11 cellular contexts compared by ENCODE assay signal in the genomic region with DNA sequence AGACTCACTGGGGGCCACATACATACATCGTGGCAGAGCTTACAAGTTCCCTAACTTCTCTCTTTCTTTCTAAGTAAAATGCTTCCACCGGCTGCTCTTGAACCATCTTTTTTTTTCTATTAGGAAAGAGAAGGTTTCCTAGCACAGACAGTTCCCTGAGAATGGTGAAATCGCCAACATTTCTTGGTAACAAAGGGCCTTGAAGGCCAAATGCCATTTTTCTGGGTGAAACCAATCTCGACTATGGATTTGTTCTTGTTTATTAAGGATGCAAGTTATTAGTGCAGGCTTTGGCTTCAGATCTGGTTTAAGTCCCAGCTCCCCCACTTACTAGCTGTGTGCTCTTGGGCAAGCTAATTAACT. TPM values are rescaled to one million over a fixed set of nuclear protein-coding genes. Genes with fewer than 3 reads are reported as not detected.
DNase-seq lines count a peak whose midpoint lies in the region; ATAC-seq, FAIRE-seq and TF ChIP-seq lines count a peak whose summit lies in the region.
"Had no signal": no experiment of that assay in that cellular context is flagged by ENCODE, and none has a peak within 500 bp of the region (broad histone marks: within the 10 kb centered on the region; RNA-seq: fewer than 3 reads in every experiment).

No MANE protein-coding gene starts in this region.

- H4K20me1 ChIP-seq in GM12878 (ENCODE audit: control insufficient read depth, insufficient read depth), result no peaks in the 10 kb centered on the region

- H3K27ac Mint-ChIP-seq in HFFc6, result peak overlapping the region; percentile 21; the same call in 1 of the 2 replicates

- RAD21 ChIA-PET in GM12878 (lab: Charles Lee; ENCODE audit: unreplicated experiment), result interaction anchor here (0.9 to 1.9 kb wide), 3 partner anchors 8 to 75 kb away, joined by 3 to 6 read pairs (median 4); no protein-coding TSS in a partner anchor

- POLR2A ChIA-PET in GM12878 (lab: Charles Lee), result interaction anchor here (0.8 to 2.4 kb wide), 5 partner anchors 9 to 74 kb away, joined by 3 to 8 read pairs (median 5); no protein-coding TSS in a partner anchor

- DNase-seq in HFFc6 (no peak), GM12878 (ENCODE audit: low read depth, low spot score) (no peak), mesendoderm (no peak), suprapubic skin (ENCODE audit: low spot score in 2 of 2) (no peak), T-helper 2 cell (no peak), nucleus accumbens (lab: John Stamatoyannopoulos, UW) (no peak)
- no peak for DNase-seq in stimulated activated CD4-positive, alpha-beta T cell treated with anti-CD3 and anti-CD28 coated beads, Interleukin-1b, Interleukin-23, amount 100 ng/mL, for 48 hours
- DNase-seq: foreskin keratinocyte, posterior cingulate gyrus had no signal

- no peak for ATAC-seq in GM12878
- ATAC-seq in GM21737 (IDR thresholded peaks at IDR 0.05; ENCODE audit: unreplicated experiment), result no peak
- ATAC-seq: foreskin keratinocyte had no signal

- H3K4me2 ChIP-seq in GM12878 (ENCODE audit: control insufficient read depth, insufficient read depth) (peak overlapping the region; percentile 55; the same call in 1 of the 2 replicates), mesendoderm (ENCODE audit: low read length) (no peak overlapping the region)

- SMC1A ChIA-PET in GM12878 (lab: Charles Lee; ENCODE audit: uncharacterized antibody, unreplicated experiment), result interaction anchor here (0.9 to 4.0 kb wide), 15 partner anchors 8 to 265 kb away, joined by 3 to 17 read pairs (median 6); partner anchors contain the start of gene OXTR

- H3K27me3 Mint-ChIP-seq in HFFc6 (ENCODE audit: insufficient read depth), result no peaks in the 10 kb centered on the region; the same call in 1 of the 2 replicates

- H3K4ac ChIP-seq in mesendoderm (ENCODE audit: low read depth, low read length), result no peak overlapping the region

- H3K4me1 ChIP-seq in GM12878 (ENCODE audit: control insufficient read depth, insufficient read depth, low read length) (peaks cover 18% of the 10 kb centered on the region), mesendoderm (ENCODE audit: control insufficient read depth, low read depth, low read length) (peaks cover 5% of the 10 kb centered on the region), suprapubic skin (peaks cover 59% of the 10 kb centered on the region)

- no peak overlapping the region for H2AK5ac ChIP-seq in mesendoderm (ENCODE audit: low read length)

- no peaks in the 10 kb centered on the region for H3K79me2 ChIP-seq in GM12878 (ENCODE audit: control insufficient read depth, insufficient read depth, low read length)
- no peaks in the 10 kb centered on the region for H3K79me2 ChIP-seq in mesendoderm (ENCODE audit: control insufficient read depth, insufficient read depth, low read length)

- TF ChIP-seq CTCF in HFFc6 (IDR thresholded peaks at IDR 0.05) (no peak), GM12878 (IDR thresholded peaks at IDR 0.05 in 2 of 3, conservative IDR thresholded peaks at IDR 0.05 in 1 of 3; ENCODE audit: control insufficient read depth in 2 of 3, extremely low read depth in 1 of 3, insufficient read depth in 1 of 3, low read depth in 3 of 3, low read length in 3 of 3) (no peak), suprapubic skin (IDR thresholded peaks at IDR 0.05) (no peak)

- no peak overlapping the region for H2BK15ac ChIP-seq in mesendoderm (replicated peaks; ENCODE audit: low read depth)

- no peak overlapping the region for H4K5ac ChIP-seq in mesendoderm (ENCODE audit: low read length)

- H3K9ac ChIP-seq in GM12878 (ENCODE audit: control insufficient read depth, insufficient read depth, low read length) (0 out of 2 replicates have a peak overlapping the region, but pooled peaks have one; percentile 30), mesendoderm (ENCODE audit: low read length) (no peak overlapping the region)

- no peak for TF ChIP-seq RAD21 in GM12878 (IDR thresholded peaks at IDR 0.05; ENCODE audit: insufficient read depth, low read depth, low read length)

- no peaks in the 10 kb centered on the region for H3K9me3 Mint-ChIP-seq in HFFc6

- BruUV-seq in GM12878 (replicated peaks; lab: Mats Ljungman, UMichigan), result no TSS peak

- H3K9me3 ChIP-seq in GM12878 (replicated peaks; ENCODE audit: control insufficient read depth, insufficient read depth, low read length) (no peaks in the 10 kb centered on the region), suprapubic skin (no peaks in the 10 kb centered on the region)

- H2AFZ ChIP-seq in GM12878 (ENCODE audit: control insufficient read depth, low read depth, low read length), result peak overlapping the region; percentile 42

- peak overlapping the region; percentile 38 for H3K56ac ChIP-seq in mesendoderm (ENCODE audit: low read length)

- no peak overlapping the region for H2BK120ac ChIP-seq in mesendoderm (ENCODE audit: low read depth, low read length)

- no peak overlapping the region for H3K23ac ChIP-seq in mesendoderm (ENCODE audit: low read length)

- peaks cover 4% of the 10 kb centered on the region; the same call in 1 of the 2 replicates for H3K36me3 Mint-ChIP-seq in HFFc6 (ENCODE audit: low read depth)

- peak overlapping the region; percentile 58; the same call in 1 of the 2 replicates for H3K4me3 Mint-ChIP-seq in HFFc6

- H3K4me1 Mint-ChIP-seq in HFFc6 (ENCODE audit: low read depth), result peaks cover 90% of the 10 kb centered on the region

- H3K36me3 ChIP-seq in GM12878 (ENCODE audit: control insufficient read depth in 2 of 2, insufficient read depth in 2 of 2, low read length in 1 of 2) (no peaks in the 10 kb centered on the region), mesendoderm (ENCODE audit: control insufficient read depth, insufficient read depth, low read length) (no peaks in the 10 kb centered on the region), suprapubic skin (no peaks in the 10 kb centered on the region)

- FAIRE-seq in GM12878 (lab: Jason Lieb, UNC), result no peak
- FAIRE-seq: colon had no signal

- peaks cover 0 to 2% of the 10 kb centered on the region in 2 experiments; a peak in 1 of 4 replicates for H3K27me3 ChIP-seq in GM12878 (replicated peaks in 1 of 2; ENCODE audit: control insufficient read depth in 2 of 2, insufficient read depth in 2 of 2, low read length in 1 of 2)
- no peaks in the 10 kb centered on the region for H3K27me3 ChIP-seq in mesendoderm (ENCODE audit: insufficient read depth, low read length, poor library complexity)
- no peaks in the 10 kb centered on the region for H3K27me3 ChIP-seq in suprapubic skin
- H3K27me3 ChIP-seq: foreskin keratinocyte had no signal

- H3K27ac ChIP-seq in GM12878 (ENCODE audit: control insufficient read depth, insufficient read depth) (peak overlapping the region; percentile 51), mesendoderm (ENCODE audit: low read depth, low read length) (peak overlapping the region; percentile 26), suprapubic skin (peak overlapping the region; percentile 67)
- H3K27ac ChIP-seq: foreskin keratinocyte had no signal

- CTCF ChIA-PET in GM12878 (lab: Yijun Ruan, JAX), result interaction anchor here (0.8 to 2.2 kb wide), 6 partner anchors 12 to 158 kb away, joined by 3 to 9 read pairs (median 4); no protein-coding TSS in a partner anchor

- intact Hi-C loops in GM12878 (cut with micrococcal nuclease; ENCODE audit: unreplicated experiment), result loop anchor here (2.0 to 5.0 kb wide), 3 partner anchors 74 to 163 kb away; no protein-coding TSS in a partner anchor

- no peak for TF ChIP-seq EP300 in GM12878 (IDR thresholded peaks at IDR 0.05; ENCODE audit: borderline replicate concordance in 1 of 2, control insufficient read depth in 1 of 2, low read depth in 2 of 2, low read length in 2 of 2)
- no peak for TF ChIP-seq EP300 in suprapubic skin (IDR thresholded peaks at IDR 0.05)

- no peak overlapping the region for H4K8ac ChIP-seq in mesendoderm (ENCODE audit: low read depth, low read length)

- in situ Hi-C loops in GM12878 (cut with MboI), result no loop called here

- H3K18ac ChIP-seq in mesendoderm (ENCODE audit: low read length), result peak overlapping the region; percentile 75

- WGBS in GM12878 (ENCODE audit: insufficient coverage, insufficient replicate concordance, low lambda C conversion rate, missing lambda C conversion rate), result 16% methylated on average over 4 of the region's 4 CpGs
- WGBS in mesendoderm (ENCODE audit: extremely low coverage, insufficient coverage, low lambda C conversion rate), result no CpG with 5 or more reads among the region's 4 CpGs
- WGBS in suprapubic skin, result 69% methylated on average over 4 of the region's 4 CpGs

- no peak overlapping the region for H2BK5ac ChIP-seq in mesendoderm (ENCODE audit: low read length)

- peak overlapping the region; percentile 29; the same call in 1 of the 2 replicates for H3K4me3 ChIP-seq in GM12878
- no peak overlapping the region for H3K4me3 ChIP-seq in mesendoderm (ENCODE audit: low read length)
- H3K4me3 ChIP-seq in suprapubic skin, result peak overlapping the region; percentile 37

- no peaks in the 10 kb centered on the region for H3K79me1 ChIP-seq in mesendoderm (ENCODE audit: low read length)

- TF ChIP-seq POLR2A in GM12878 (IDR thresholded peaks at IDR 0.05; ENCODE audit: low read depth, low read length), result no peak
- no peak for TF ChIP-seq POLR2A in suprapubic skin (IDR thresholded peaks at IDR 0.05)

TF ChIP-seq in GM12878, 131 proteins besides CTCF, POLR2A, EP300 and RAD21 (continues in another document):
- TF ChIP-seq CBX5 (IDR thresholded peaks at IDR 0.05; ENCODE audit: low read depth) (no peak), HDAC6 (IDR thresholded peaks at IDR 0.05; ENCODE audit: unreplicated experiment) (no peak)

RNA-seq across cellular contexts. Expression of gene LMCD1, which starts 3.0 kb away (rescaled TPM):
- 10 to 100 TPM; 20.1 to 50.6 (median 23.3) TPM for total RNA-seq in HFFc6 (2021; fragmentation: NEBNext Ultra II Directional; extraction: Animal tissue kit (Norgen Biotek cat#: 25700))
- total RNA-seq in GM12878 (2013; cell fraction: nucleolus; rRNA removed), result 14.3 and 18.7 TPM in 2 replicates
- total RNA-seq in GM12878 (2014; rRNA removed) (2.5 and 3.2 TPM in 2 replicates), GM12878 (2014; rRNA removed; fragmentation: Illumina TruSeq; extraction: Trizol) (0.83 and 0.89 TPM in 2 replicates), GM12878 (2021) (1.7 and 1.9 TPM in 2 replicates), suprapubic skin (10 to 100 TPM; 33.4 to 49.3 (median 36.8) TPM)
- polyA plus RNA-seq in GM12878 (2011; ENCODE audit: low read depth), result 0.68 TPM
- polyA plus RNA-seq in GM12878 (2011; rRNA removed) (4.2 and 6.4 TPM in 2 replicates), GM12878 (2014; fragmentation: Illumina TruSeq; extraction: Trizol) (1.3 and 1.7 TPM in 2 replicates), GM12878 (2014; fragmentation: Nextera tagmentation; extraction: Ambion mirVana) (under 1 TPM; 0.27 to 0.35 TPM), GM12878 (2014; rRNA removed) (1.7 and 3.3 TPM in 2 replicates), GM12878 (2016; fragmentation: Nextera tagmentation; extraction: Ambion mirVana) (1 to 10 TPM in 1 of 2 experiments, under 1 TPM in 1; 0.81 to 1.7 TPM)
- polyA plus RNA-seq in GM12878 (2011; cell fraction: cytosol; rRNA removed), result 6.5 and 7.6 TPM in 2 replicates
- polyA plus RNA-seq in GM12878 (2011; cell fraction: nucleus; rRNA removed), result 6.5 and 7.1 TPM in 2 replicates
- 2.4 and 3.3 TPM in 2 replicates for polyA plus RNA-seq in GM12878 (2012)
- 1.6 and 2.0 TPM in 2 replicates for polyA minus RNA-seq in GM12878 (2011; rRNA and poly(A)+ RNA removed)
- polyA minus RNA-seq in GM12878 (2011; cell fraction: cytosol; rRNA and poly(A)+ RNA removed), result 1.4 and 1.7 TPM in 2 replicates
- 2.2 and 3.2 TPM in 2 replicates for polyA minus RNA-seq in GM12878 (2011; cell fraction: nucleus; rRNA and poly(A)+ RNA removed)
- polyA plus RNA-seq in mesendoderm (2013, experiment 1 of 2), result 7.2 TPM
- polyA plus RNA-seq in mesendoderm (2013, experiment 2 of 2), result 7.6 TPM
